28 cellular contexts compared by ENCODE assay signal in genomic region chr11:129270471-129270870, GRCh38.
"Had no signal": no experiment of that assay in that cellular context is flagged by ENCODE, and none has a peak within 500 bp of the region (broad histone marks: within the 10 kb centered on the region; RNA-seq: fewer than 3 reads in every experiment).

No MANE protein-coding gene starts in this region.

- H3K9me3 ChIP-seq: ascending aorta, SJSA1, SK-N-SH had no signal

- DNase-seq: activated CD4-positive, alpha-beta T cell treated with anti-CD3 and anti-CD28 coated beads, Interleukin-2, amount 10 ng/mL, durations not matched to agents 24 days and 14 days; activated CD4-positive, alpha-beta T cell treated with anti-CD3 and anti-CD28 coated beads, Interleukin-2, amount 50 U/mL, for 4 hours; activated CD8-positive, alpha-beta T cell treated with anti-CD3 and anti-CD28 coated beads for 36 hours; activated gamma-delta T cell; activated naive CD4-positive, alpha-beta T cell treated with Interleukin-2 at 50 U/mL for 16 hours; activated naive CD8-positive, alpha-beta T cell treated with anti-CD3 and anti-CD28 coated beads, Interleukin-2, amount 10 ng/mL, durations not matched to agents 7 days and 5 days; activated T-cell treated with anti-CD3 and anti-CD28 coated beads, Interleukin-2, amount 50 U/mL, for 24 hours; amygdala; Kasumi-1; MM.1S; MV-4-11; NCI-H1092; NCI-H1436 treated with DMSO at 0.1 percent for 48 hours; NCI-H1694 treated with DMSO at 0.1 percent for 48 hours; NCI-H2029; NCI-H345; NCI-H524 treated with DMSO at 0.1 percent for 48 hours; SHP77 treated with DMSO at 0.1 percent for 48 hours; SK-N-SH had no signal

- ATAC-seq: activated CD8-positive, alpha-beta T cell treated with anti-CD3 and anti-CD28 coated beads for 36 hours; Panc1 had no signal

- H3K9me3 Mint-ChIP-seq: activated CD4-positive, alpha-beta T cell treated with anti-CD3 and anti-CD28 coated beads, Interleukin-2, amount 10 ng/mL, durations not matched to agents 24 days and 14 days; activated CD8-positive, alpha-beta T cell treated with anti-CD3 and anti-CD28 coated beads for 36 hours; activated naive CD4-positive, alpha-beta T cell treated with anti-CD3 and anti-CD28 coated beads, Interleukin-2, amount 50 U/mL, for 24 hours; activated naive CD8-positive, alpha-beta T cell treated with anti-CD3 and anti-CD28 coated beads, Interleukin-2, amount 10 ng/mL, durations not matched to agents 7 days and 5 days; activated T-cell treated with anti-CD3 and anti-CD28 coated beads, Interleukin-2, amount 50 U/mL, for 24 hours; activated T-helper 2 cell treated with anti-CD3 and anti-CD28 coated beads, Interferon-gamma antibody, Interleukin-2, Interleukin-4, amounts not matched to agents 10 μg/mL and 5 μg/mL and 100 μg/mL, durations not matched to agents 14 hours and 24 hours and 36 hours; T-helper 1 cell treated with Interleukin-12 subunit alpha and Interleukin-12 subunit beta and Interleukin-4 antibody, amounts not matched to agents 30 μg/mL and 1 μg/mL, for 36 hours; T-helper 2 cell treated with Interferon-gamma antibody and Interleukin-4, amounts not matched to agents 5 μg/mL and 100 μg/mL, for 36 hours had no signal

- H3K27ac Mint-ChIP-seq: activated CD4-positive, alpha-beta T cell treated with anti-CD3 and anti-CD28 coated beads, Interleukin-2, amount 10 ng/mL, durations not matched to agents 24 days and 14 days; activated CD8-positive, alpha-beta T cell treated with anti-CD3 and anti-CD28 coated beads for 36 hours; activated naive CD4-positive, alpha-beta T cell treated with anti-CD3 and anti-CD28 coated beads, Interleukin-2, amount 50 U/mL, for 24 hours; activated naive CD8-positive, alpha-beta T cell treated with anti-CD3 and anti-CD28 coated beads, Interleukin-2, amount 10 ng/mL, durations not matched to agents 7 days and 5 days; activated T-cell treated with anti-CD3 and anti-CD28 coated beads, Interleukin-2, amount 50 U/mL, for 24 hours; activated T-helper 2 cell treated with anti-CD3 and anti-CD28 coated beads, Interferon-gamma antibody, Interleukin-2, Interleukin-4, amounts not matched to agents 10 μg/mL and 5 μg/mL and 100 μg/mL, durations not matched to agents 14 hours and 24 hours and 36 hours; T-helper 1 cell treated with Interleukin-12 subunit alpha and Interleukin-12 subunit beta and Interleukin-4 antibody, amounts not matched to agents 30 μg/mL and 1 μg/mL, for 36 hours; T-helper 2 cell treated with Interferon-gamma antibody and Interleukin-4, amounts not matched to agents 5 μg/mL and 100 μg/mL, for 36 hours had no signal

- H3K27me3 Mint-ChIP-seq: activated CD8-positive, alpha-beta T cell treated with anti-CD3 and anti-CD28 coated beads for 36 hours had no signal

- H3K4me1 ChIP-seq: ascending aorta, SJSA1 had no signal

- H3K4me3 Mint-ChIP-seq: activated CD4-positive, alpha-beta T cell treated with anti-CD3 and anti-CD28 coated beads, Interleukin-2, amount 10 ng/mL, durations not matched to agents 24 days and 14 days; activated CD8-positive, alpha-beta T cell treated with anti-CD3 and anti-CD28 coated beads for 36 hours; activated naive CD4-positive, alpha-beta T cell treated with anti-CD3 and anti-CD28 coated beads, Interleukin-2, amount 50 U/mL, for 24 hours; activated naive CD8-positive, alpha-beta T cell treated with anti-CD3 and anti-CD28 coated beads, Interleukin-2, amount 10 ng/mL, durations not matched to agents 7 days and 5 days; activated T-cell treated with anti-CD3 and anti-CD28 coated beads, Interleukin-2, amount 50 U/mL, for 24 hours; central memory CD8-positive, alpha-beta T cell; T-helper 1 cell treated with Interleukin-12 subunit alpha and Interleukin-12 subunit beta and Interleukin-4 antibody, amounts not matched to agents 30 μg/mL and 1 μg/mL, for 36 hours; T-helper 2 cell treated with Interferon-gamma antibody and Interleukin-4, amounts not matched to agents 5 μg/mL and 100 μg/mL, for 36 hours had no signal

- H3K4me1 Mint-ChIP-seq: activated naive CD8-positive, alpha-beta T cell treated with anti-CD3 and anti-CD28 coated beads, Interleukin-2, amount 10 ng/mL, durations not matched to agents 7 days and 5 days; central memory CD8-positive, alpha-beta T cell had no signal

- H3K36me3 ChIP-seq: ascending aorta, cardiac muscle cell, SJSA1 had no signal

- H3K27ac ChIP-seq: ascending aorta, cardiac muscle cell, SJSA1 had no signal

- H3K4me3 ChIP-seq: ascending aorta, cardiac muscle cell, SJSA1 had no signal

- H3K27me3 ChIP-seq: ascending aorta, cardiac muscle cell, SJSA1 had no signal

- H3K36me3 Mint-ChIP-seq: activated naive CD8-positive, alpha-beta T cell treated with anti-CD3 and anti-CD28 coated beads, Interleukin-2, amount 10 ng/mL, durations not matched to agents 7 days and 5 days had no signal
